Comparison of ENCODE assay signal across 10 cellular contexts in the genomic region with DNA sequence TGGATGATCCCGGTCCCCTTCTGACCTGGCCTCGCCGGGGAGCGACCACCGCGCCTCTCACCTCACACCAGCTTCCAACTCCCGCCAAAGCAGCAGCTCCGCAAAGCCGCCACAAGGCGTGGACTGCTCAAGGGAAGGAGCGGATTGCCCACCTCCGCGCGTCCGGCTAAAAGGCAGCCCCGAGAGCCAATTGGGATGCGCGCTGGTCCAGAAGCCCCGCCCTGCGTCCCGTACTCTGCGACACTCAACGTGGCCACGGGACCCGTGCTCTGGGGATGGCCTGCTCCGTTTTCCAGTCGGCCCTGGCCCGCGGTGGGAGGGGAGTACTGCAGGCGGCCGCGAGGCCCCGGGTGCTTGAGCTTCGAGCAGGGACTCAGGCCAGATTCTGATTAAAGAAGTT. TPM values are rescaled to one million over a fixed set of nuclear protein-coding genes. Genes with fewer than 3 reads are reported as not detected.
DNase-seq lines count a peak whose midpoint lies in the region; ATAC-seq and TF ChIP-seq lines count a peak whose summit lies in the region.
"Not testable (repeated sequence)": the region's sequence is repeated elsewhere in the genome, so short reads cannot be mapped to it uniquely, and the experiment has no call there.
"Had no signal": no experiment of that assay in that cellular context is flagged by ENCODE, and none has a peak within 500 bp of the region (broad histone marks: within the 10 kb centered on the region; RNA-seq: fewer than 3 reads in every experiment).

A gene with protein sequence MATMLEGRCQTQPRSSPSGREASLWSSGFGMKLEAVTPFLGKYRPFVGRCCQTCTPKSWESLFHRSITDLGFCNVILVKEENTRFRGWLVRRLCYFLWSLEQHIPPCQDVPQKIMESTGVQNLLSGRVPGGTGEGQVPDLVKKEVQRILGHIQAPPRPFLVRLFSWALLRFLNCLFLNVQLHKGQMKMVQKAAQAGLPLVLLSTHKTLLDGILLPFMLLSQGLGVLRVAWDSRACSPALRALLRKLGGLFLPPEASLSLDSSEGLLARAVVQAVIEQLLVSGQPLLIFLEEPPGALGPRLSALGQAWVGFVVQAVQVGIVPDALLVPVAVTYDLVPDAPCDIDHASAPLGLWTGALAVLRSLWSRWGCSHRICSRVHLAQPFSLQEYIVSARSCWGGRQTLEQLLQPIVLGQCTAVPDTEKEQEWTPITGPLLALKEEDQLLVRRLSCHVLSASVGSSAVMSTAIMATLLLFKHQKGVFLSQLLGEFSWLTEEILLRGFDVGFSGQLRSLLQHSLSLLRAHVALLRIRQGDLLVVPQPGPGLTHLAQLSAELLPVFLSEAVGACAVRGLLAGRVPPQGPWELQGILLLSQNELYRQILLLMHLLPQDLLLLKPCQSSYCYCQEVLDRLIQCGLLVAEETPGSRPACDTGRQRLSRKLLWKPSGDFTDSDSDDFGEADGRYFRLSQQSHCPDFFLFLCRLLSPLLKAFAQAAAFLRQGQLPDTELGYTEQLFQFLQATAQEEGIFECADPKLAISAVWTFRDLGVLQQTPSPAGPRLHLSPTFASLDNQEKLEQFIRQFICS (minus strand): TSS at position 125 of the 400 bp plus-strand sequence. CDS start 2,557 bp downstream, outside the sequence.

- not testable (repeated sequence) for H3K4me1 Mint-ChIP-seq in T-helper 17 cell; activated naive CD8-positive, alpha-beta T cell treated with anti-CD3 and anti-CD28 coated beads, Interleukin-2, amount 10 ng/mL, durations not matched to agents 7 days and 5 days; memory B cell; stimulated activated naive B cell treated with anti-CD40 and anti-IgM and Interleukin-4, amounts not matched to agents 10 μg/mL and 1 μg/mL and 100 μg/mL, for 72 hours

- CTCF ChIA-PET in activated CD8-positive, alpha-beta memory T cell treated with anti-CD3 and anti-CD28 coated beads for 36 hours (lab: Charles Lee) = not testable (repeated sequence)

- DNase-seq in T-helper 17 cell; activated naive CD8-positive, alpha-beta T cell treated with anti-CD3 and anti-CD28 coated beads, Interleukin-2, amount 10 ng/mL, durations not matched to agents 7 days and 5 days; heart right ventricle; memory B cell (ENCODE audit: low spot score in 2 of 2); stimulated activated naive B cell treated with anti-CD40 and anti-IgM and Interleukin-4, amounts not matched to agents 10 μg/mL and 1 μg/mL and 100 μg/mL, for 72 hours: not testable (repeated sequence)

- not testable (repeated sequence) for H3K27ac ChIP-seq in heart right ventricle

- H3K27ac Mint-ChIP-seq in T-helper 17 cell; activated naive CD8-positive, alpha-beta T cell treated with anti-CD3 and anti-CD28 coated beads, Interleukin-2, amount 10 ng/mL, durations not matched to agents 7 days and 5 days; memory B cell; stimulated activated naive B cell treated with anti-CD40 and anti-IgM and Interleukin-4, amounts not matched to agents 10 μg/mL and 1 μg/mL and 100 μg/mL, for 72 hours: not testable (repeated sequence)

- not testable (repeated sequence) for TF ChIP-seq CTCF in heart right ventricle (IDR thresholded peaks at IDR 0.05)

- H3K9me3 Mint-ChIP-seq in activated naive CD8-positive, alpha-beta T cell treated with anti-CD3 and anti-CD28 coated beads, Interleukin-2, amount 10 ng/mL, durations not matched to agents 7 days and 5 days; memory B cell; stimulated activated naive B cell treated with anti-CD40 and anti-IgM and Interleukin-4, amounts not matched to agents 10 μg/mL and 1 μg/mL and 100 μg/mL, for 72 hours: not testable (repeated sequence)

- H3K4me3 ChIP-seq in heart right ventricle = not testable (repeated sequence)

- not testable (repeated sequence) for H3K9me3 ChIP-seq in T-helper 17 cell (ENCODE audit: control insufficient read depth, low read length, poor library complexity, severe bottlenecking); heart right ventricle

- no CpG with 5 or more reads among the region's 34 CpGs for WGBS in heart right ventricle, 2 donors

- intact Hi-C loops in heart right ventricle (cut with DNase I) = not testable (repeated sequence)

- H3K36me3 ChIP-seq in heart right ventricle = not testable (repeated sequence)

- POLR2A ChIA-PET in activated CD8-positive, alpha-beta memory T cell treated with anti-CD3 and anti-CD28 coated beads for 36 hours (lab: Charles Lee); activated naive CD8-positive, alpha-beta T cell treated with anti-CD3 and anti-CD28 coated beads, Interleukin-2, amount 10 ng/mL, durations not matched to agents 7 days and 5 days (lab: Charles Lee): not testable (repeated sequence)

- not testable (repeated sequence) for H3K36me3 Mint-ChIP-seq in T-helper 17 cell (ENCODE audit: low read depth); activated naive CD8-positive, alpha-beta T cell treated with anti-CD3 and anti-CD28 coated beads, Interleukin-2, amount 10 ng/mL, durations not matched to agents 7 days and 5 days; memory B cell; stimulated activated naive B cell treated with anti-CD40 and anti-IgM and Interleukin-4, amounts not matched to agents 10 μg/mL and 1 μg/mL and 100 μg/mL, for 72 hours

- H3K4me1 ChIP-seq in heart right ventricle = not testable (repeated sequence)

- ATAC-seq in GM18868 (IDR thresholded peaks at IDR 0.05; ENCODE audit: unreplicated experiment) = peak; percentile 54
- peak; percentile 42 for ATAC-seq in T-helper 17 cell
- ATAC-seq in activated naive CD8-positive, alpha-beta T cell treated with anti-CD3 and anti-CD28 coated beads, Interleukin-2, amount 10 ng/mL, durations not matched to agents 7 days and 5 days (ENCODE audit: low read depth) = peak; percentile 74
- peak in 7 of 8 donors; percentile 32 to 88 (median 69) for ATAC-seq in heart right ventricle
- ATAC-seq in memory B cell (ENCODE audit: low read depth) = peak; percentile 60
- peak; percentile 49 to 55 for ATAC-seq in stimulated activated naive B cell treated with anti-CD40 and anti-IgM and Interleukin-4, amounts not matched to agents 10 μg/mL and 1 μg/mL and 100 μg/mL, for 72 hours (replicated peaks)

- H3K27me3 Mint-ChIP-seq in T-helper 17 cell; activated naive CD8-positive, alpha-beta T cell treated with anti-CD3 and anti-CD28 coated beads, Interleukin-2, amount 10 ng/mL, durations not matched to agents 7 days and 5 days; memory B cell; stimulated activated naive B cell treated with anti-CD40 and anti-IgM and Interleukin-4, amounts not matched to agents 10 μg/mL and 1 μg/mL and 100 μg/mL, for 72 hours: not testable (repeated sequence)

- not testable (repeated sequence) for H3K4me3 Mint-ChIP-seq in T-helper 17 cell; activated naive CD8-positive, alpha-beta T cell treated with anti-CD3 and anti-CD28 coated beads, Interleukin-2, amount 10 ng/mL, durations not matched to agents 7 days and 5 days; memory B cell; stimulated activated naive B cell treated with anti-CD40 and anti-IgM and Interleukin-4, amounts not matched to agents 10 μg/mL and 1 μg/mL and 100 μg/mL, for 72 hours

- not testable (repeated sequence) for H3K27me3 ChIP-seq in heart right ventricle

RNA-seq across cellular contexts. Expression of the gene that starts here (rescaled TPM):
- total RNA-seq in T-helper 17 cell (1 to 10 TPM; 1.2 to 5.0 TPM), heart right ventricle (10 to 100 TPM in 1 of 10 donors, 1 to 10 TPM in 9; 1.7 to 21.6 (median 3.6) TPM)
- 10 to 100 TPM; 35.4 to 37.9 TPM for total RNA-seq in activated CD8-positive, alpha-beta memory T cell treated with anti-CD3 and anti-CD28 coated beads for 36 hours
- 10 to 100 TPM; 14.0 to 15.0 TPM for total RNA-seq in activated naive CD8-positive, alpha-beta T cell treated with anti-CD3 and anti-CD28 coated beads, Interleukin-2, amount 10 ng/mL, durations not matched to agents 7 days and 5 days
- polyA plus RNA-seq in heart right ventricle = 1 to 10 TPM; 4.6 to 9.2 TPM
- total RNA-seq: Calu3, PC-3 had no signal
- polyA plus RNA-seq: A549 had no signal
